1 cellular context compared by ENCODE assay signal in genomic region chr13:112804374-112804773, GRCh38.
TF ChIP-seq lines count a peak whose summit lies in the region.

No MANE protein-coding gene starts in this region.

TF ChIP-seq in IMR-90, 13 proteins besides CTCF, POLR2A, EP300 and RAD21 (continued from another document):
- TF ChIP-seq USF2 (IDR thresholded peaks at IDR 0.05; ENCODE audit: low read depth, low read length), result no peak
- no peak for TF ChIP-seq MAZ (IDR thresholded peaks at IDR 0.05; ENCODE audit: borderline replicate concordance, low read depth, low read length)
- TF ChIP-seq RFX5 (IDR thresholded peaks at IDR 0.05; ENCODE audit: low read depth, low read length), result no peak
- no peak for TF ChIP-seq ELK1 (IDR thresholded peaks at IDR 0.05; ENCODE audit: borderline replicate concordance, low read depth, low read length)
